12 cellular contexts compared by ENCODE assay signal in the genomic region with DNA sequence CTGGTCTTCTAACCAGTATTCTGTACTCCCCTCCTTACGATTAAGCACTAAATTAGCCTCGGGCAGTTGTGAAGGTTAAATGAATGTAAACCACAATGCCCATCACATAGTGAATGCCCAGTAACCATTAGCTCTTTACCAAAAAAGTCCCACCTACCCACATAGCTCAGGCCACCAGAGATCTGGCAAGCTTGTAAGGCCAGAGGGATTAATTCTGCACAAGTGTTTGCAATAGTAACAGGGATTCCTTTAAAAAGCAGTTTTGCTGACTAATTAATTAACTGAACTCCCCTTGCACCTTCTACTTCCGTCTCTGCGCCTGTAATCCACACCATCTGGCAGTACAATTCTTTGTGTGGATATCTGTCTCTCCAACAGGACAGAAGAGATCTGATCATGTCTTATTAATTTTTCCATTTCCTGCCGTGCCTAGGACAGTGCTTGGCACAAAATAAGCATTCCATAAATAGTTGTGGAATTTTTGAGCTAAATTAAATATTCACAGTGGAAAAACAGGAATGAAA. TPM values are rescaled to one million over a fixed set of nuclear protein-coding genes. Genes with fewer than 3 reads are reported as not detected.
A peak's percentile ranks its signal among the peaks of the same experiment; 100 is the strongest.
DNase-seq lines count a peak whose midpoint lies in the region; ATAC-seq and TF ChIP-seq lines count a peak whose summit lies in the region.
"Had no signal": no experiment of that assay in that cellular context is flagged by ENCODE, and none has a peak within 500 bp of the region (broad histone marks: within the 10 kb centered on the region; RNA-seq: fewer than 3 reads in every experiment).

No MANE protein-coding gene starts in this region.

- no peak overlapping the region for H3K4me3 ChIP-seq in NB4 (ENCODE audit: low read depth, low read length)
- H3K4me3 ChIP-seq: thyroid gland had no signal

- DNase-seq in DMS 273 treated with DMSO at 0.1 percent for 48 hours (lab: John Stamatoyannopoulos, UW), result peak; percentile 59
- peak; percentile 84 for DNase-seq in NB4 (ENCODE audit: low read depth)
- peak; percentile 42 to 68 for DNase-seq in lung microvascular endothelial cell (ENCODE audit: low read depth in 2 of 2)
- no peak for DNase-seq in NCI-H2227 treated with DMSO at 0.1 percent for 48 hours (lab: John Stamatoyannopoulos, UW)
- DNase-seq in NCI-H1105 (lab: John Stamatoyannopoulos, UW), result no peak
- no peak for DNase-seq in midbrain (lab: John Stamatoyannopoulos, UW)
- DNase-seq: activated T-cell treated with anti-CD3 and anti-CD28 coated beads for 4 hours; effector memory CD4-positive, alpha-beta T cell; left ventricle myocardium superior; thyroid gland had no signal

- no peak for TF ChIP-seq POLR2A in NB4 (IDR thresholded peaks at IDR 0.05; ENCODE audit: extremely low read depth, insufficient read length)

- ATAC-seq in SK-N-SH treated with all-trans-retinoic acid at 6 μM for 48 hours, result peak; percentile 59
- ATAC-seq: activated CD4-positive, CD25-positive, alpha-beta regulatory T cell treated with anti-CD3 and anti-CD28 coated beads, Interleukin-2, amount 50 U/mL, for 24 hours had no signal

- no peak for TF ChIP-seq CTCF in NB4 (IDR thresholded peaks at IDR 0.05; ENCODE audit: low read depth, low read length)

TF ChIP-seq in SK-N-SH treated with all-trans-retinoic acid at 6 μM for 48 hours, 23 proteins besides CTCF, POLR2A, EP300 and RAD21:
- TF ChIP-seq TCF4 (CRISPR knock-in tag; IDR thresholded peaks at IDR 0.05; ENCODE audit: borderline replicate concordance), result 0 out of 2 replicates have a peak, but pooled peaks have one; percentile 30
- no peak for TF ChIP-seq SNAI2 (CRISPR knock-in tag; IDR thresholded peaks at IDR 0.05)

RNA-seq across cellular contexts. Expression of a gene that starts 36.2 kb away (rescaled TPM):
- 24.0 and 56.2 TPM in 2 replicates for total RNA-seq in lung microvascular endothelial cell

Comparison
In these comparisons a context has a peak if more than half of its experiments do, and no peak if none do; other contexts are left out.
1. DNase-seq: peak in DMS 273 treated with DMSO at 0.1 percent for 48 hours (single experiment), NB4 (single experiment) and lung microvascular endothelial cell (2 of 2); none in NCI-H2227 treated with DMSO at 0.1 percent for 48 hours (single experiment), NCI-H1105 (single experiment) and midbrain (single experiment).